In the genomic region with DNA sequence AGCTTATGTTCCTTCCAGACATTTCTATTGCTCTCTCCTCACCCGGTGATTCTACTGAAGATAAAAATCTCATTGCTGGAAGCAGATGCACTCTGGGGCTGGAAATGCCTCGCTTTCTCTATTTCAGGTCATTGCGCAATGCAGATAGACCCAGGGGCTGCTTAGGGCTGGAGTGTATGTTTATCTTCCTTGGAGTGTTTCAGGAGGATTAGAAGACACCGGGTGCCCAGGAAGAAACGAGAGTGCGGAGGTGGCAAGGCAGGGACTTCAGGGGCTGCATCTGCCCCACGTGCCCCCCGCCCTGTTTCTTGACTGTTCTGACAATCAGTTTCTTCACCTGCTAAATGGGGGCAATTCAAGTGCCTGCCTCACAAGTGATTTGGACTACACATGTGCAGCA, we compare ENCODE assay signal across 1 cellular context.
A peak's percentile ranks its signal among the peaks of the same experiment; 100 is the strongest.
TF ChIP-seq lines count a peak whose summit lies in the region.

No MANE protein-coding gene starts in this region.

TF ChIP-seq in K562, 482 proteins besides CTCF, POLR2A, EP300 and RAD21 (continued from another document and continues in another):
- TF ChIP-seq ZNF583 (CRISPR knock-in tag; IDR thresholded peaks at IDR 0.05) (peak; percentile 73; the same call in 1 of the 2 replicates), ZNF324 (CRISPR knock-in tag; IDR thresholded peaks at IDR 0.05) (no peak), ETV6 (IDR thresholded peaks at IDR 0.05; ENCODE audit: borderline replicate concordance in 1 of 2, low read depth in 2 of 2, low read length in 1 of 2) (no peak), ETV6 (CRISPR knock-in tag; IDR thresholded peaks at IDR 0.05; ENCODE audit: borderline replicate concordance) (no peak), SNAPC5 (CRISPR knock-in tag; IDR thresholded peaks at IDR 0.05) (no peak), ZNF77 (CRISPR knock-in tag; IDR thresholded peaks at IDR 0.05) (no peak), CCNT2 (IDR thresholded peaks at IDR 0.05; ENCODE audit: borderline replicate concordance, extremely low read depth, insufficient read length, low read depth, low read length) (no peak), THRAP3 (IDR thresholded peaks at IDR 0.05; ENCODE audit: borderline replicate concordance) (no peak), EP400 (IDR thresholded peaks at IDR 0.05) (peak; percentile 33; the same call in 1 of the 2 replicates), TEAD4 (IDR thresholded peaks at IDR 0.05; ENCODE audit: low read length) (peak; percentile 67; the same call in 1 of the 2 replicates), TEAD4 (CRISPR knock-in tag; IDR thresholded peaks at IDR 0.05; ENCODE audit: borderline replicate concordance) (no peak), PRDM10 (IDR thresholded peaks at IDR 0.05; ENCODE audit: partially characterized antibody) (no peak), RBM34 (IDR thresholded peaks at IDR 0.05; ENCODE audit: borderline replicate concordance, insufficient read depth, low read length) (no peak), RFX7 (CRISPR knock-in tag; IDR thresholded peaks at IDR 0.05) (no peak), PBX2 (CRISPR knock-in tag; IDR thresholded peaks at IDR 0.05; ENCODE audit: low read depth) (no peak), PBX2 (tag; conservative IDR thresholded peaks at IDR 0.05; ENCODE audit: low read depth) (no peak), ZNF274 (IDR thresholded peaks at IDR 0.05; ENCODE audit: borderline replicate concordance, low read depth, low read length) (no peak), NCOA6 (IDR thresholded peaks at IDR 0.05) (no peak), ARID1B (IDR thresholded peaks at IDR 0.05) (peak; percentile 75), YY1 (IDR thresholded peaks at IDR 0.05; ENCODE audit: borderline replicate concordance in 1 of 3, control insufficient read depth in 1 of 3, extremely low read depth in 1 of 3, insufficient read depth in 3 of 3, insufficient read length in 1 of 3, insufficient replicate concordance in 2 of 3, low read depth in 1 of 3, low read length in 2 of 3) (no peak), SNIP1 (IDR thresholded peaks at IDR 0.05; ENCODE audit: low read depth) (no peak), CC2D1A (IDR thresholded peaks at IDR 0.05) (no peak), ZNF589 (CRISPR knock-in tag; IDR thresholded peaks at IDR 0.05; ENCODE audit: low read depth) (peak; percentile 89), SMARCA4 (IDR thresholded peaks at IDR 0.05) (peak; percentile 75; the same call in 1 of the 2 replicates), RBFOX2 (IDR thresholded peaks at IDR 0.05; ENCODE audit: low read depth, low read length) (no peak), ATF1 (CRISPR knock-in tag; IDR thresholded peaks at IDR 0.05) (no peak), ATF1 (tag; IDR thresholded peaks at IDR 0.05) (no peak), SMARCE1 (IDR thresholded peaks at IDR 0.05) (peak; percentile 51; the same call in 1 of the 2 replicates), ZNF830 (CRISPR knock-in tag; IDR thresholded peaks at IDR 0.05) (no peak), HIVEP1 (CRISPR knock-in tag; IDR thresholded peaks at IDR 0.05) (peak; percentile 58; the same call in 1 of the 2 replicates), PHF20 (IDR thresholded peaks at IDR 0.05; ENCODE audit: partially characterized antibody) (no peak), ZNF133 (CRISPR knock-in tag; IDR thresholded peaks at IDR 0.05) (no peak), NCOA1 (IDR thresholded peaks at IDR 0.05; ENCODE audit: low read depth) (no peak), PHB2 (IDR thresholded peaks at IDR 0.05; ENCODE audit: low read depth) (no peak), ADNP (tag; IDR thresholded peaks at IDR 0.05) (peak; percentile 81), TEAD2 (tag; IDR thresholded peaks at IDR 0.05) (no peak), HNRNPK (IDR thresholded peaks at IDR 0.05; ENCODE audit: low read depth, low read length, poor library complexity, severe bottlenecking) (no peak), ZNF277 (CRISPR knock-in tag; IDR thresholded peaks at IDR 0.05; ENCODE audit: borderline replicate concordance) (no peak), THAP7 (CRISPR knock-in tag; IDR thresholded peaks at IDR 0.05) (no peak), TCF15 (CRISPR knock-in tag; IDR thresholded peaks at IDR 0.05) (no peak), FOXM1 (IDR thresholded peaks at IDR 0.05; ENCODE audit: low read depth) (no peak), FOXM1 (CRISPR knock-in tag; IDR thresholded peaks at IDR 0.05; ENCODE audit: low read depth) (no peak), ZNF766 (CRISPR knock-in tag; conservative IDR thresholded peaks at IDR 0.05) (peak; percentile 43; the same call in 1 of the 2 replicates), MTF1 (CRISPR knock-in tag; IDR thresholded peaks at IDR 0.05; ENCODE audit: borderline replicate concordance) (no peak), KHSRP (IDR thresholded peaks at IDR 0.05) (no peak), YBX1 (IDR thresholded peaks at IDR 0.05) (no peak), BCL6 (CRISPR knock-in tag; IDR thresholded peaks at IDR 0.05) (no peak), ZNF24 (IDR thresholded peaks at IDR 0.05) (no peak), SRSF7 (optimal IDR thresholded peaks at IDR 0.05; ENCODE audit: low read depth, low read length) (no peak), CBFA2T2 (conservative IDR thresholded peaks at IDR 0.05) (peak; percentile 33)
- TF ChIP-seq, protein P1, sequence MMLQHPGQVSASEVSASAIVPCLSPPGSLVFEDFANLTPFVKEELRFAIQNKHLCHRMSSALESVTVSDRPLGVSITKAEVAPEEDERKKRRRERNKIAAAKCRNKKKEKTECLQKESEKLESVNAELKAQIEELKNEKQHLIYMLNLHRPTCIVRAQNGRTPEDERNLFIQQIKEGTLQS (IDR thresholded peaks at IDR 0.05), result peak; percentile 73; the same call in 1 of the 2 replicates
- TF ChIP-seq, protein P1 (CRISPR knock-in tag; conservative IDR thresholded peaks at IDR 0.05), result no peak
- TF ChIP-seq, protein P2, sequence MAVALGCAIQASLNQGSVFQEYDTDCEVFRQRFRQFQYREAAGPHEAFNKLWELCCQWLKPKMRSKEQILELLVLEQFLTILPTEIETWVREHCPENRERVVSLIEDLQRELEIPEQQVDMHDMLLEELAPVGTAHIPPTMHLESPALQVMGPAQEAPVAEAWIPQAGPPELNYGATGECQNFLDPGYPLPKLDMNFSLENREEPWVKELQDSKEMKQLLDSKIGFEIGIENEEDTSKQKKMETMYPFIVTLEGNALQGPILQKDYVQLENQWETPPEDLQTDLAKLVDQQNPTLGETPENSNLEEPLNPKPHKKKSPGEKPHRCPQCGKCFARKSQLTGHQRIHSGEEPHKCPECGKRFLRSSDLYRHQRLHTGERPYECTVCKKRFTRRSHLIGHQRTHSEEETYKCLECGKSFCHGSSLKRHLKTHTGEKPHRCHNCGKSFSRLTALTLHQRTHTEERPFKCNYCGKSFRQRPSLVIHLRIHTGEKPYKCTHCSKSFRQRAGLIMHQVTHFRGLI (CRISPR knock-in tag; IDR thresholded peaks at IDR 0.05), result 0 out of 2 replicates have a peak, but pooled peaks have one; percentile 63
- TF ChIP-seq, protein P3, sequence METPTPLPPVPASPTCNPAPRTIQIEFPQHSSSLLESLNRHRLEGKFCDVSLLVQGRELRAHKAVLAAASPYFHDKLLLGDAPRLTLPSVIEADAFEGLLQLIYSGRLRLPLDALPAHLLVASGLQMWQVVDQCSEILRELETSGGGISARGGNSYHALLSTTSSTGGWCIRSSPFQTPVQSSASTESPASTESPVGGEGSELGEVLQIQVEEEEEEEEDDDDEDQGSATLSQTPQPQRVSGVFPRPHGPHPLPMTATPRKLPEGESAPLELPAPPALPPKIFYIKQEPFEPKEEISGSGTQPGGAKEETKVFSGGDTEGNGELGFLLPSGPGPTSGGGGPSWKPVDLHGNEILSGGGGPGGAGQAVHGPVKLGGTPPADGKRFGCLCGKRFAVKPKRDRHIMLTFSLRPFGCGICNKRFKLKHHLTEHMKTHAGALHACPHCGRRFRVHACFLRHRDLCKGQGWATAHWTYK (CRISPR knock-in tag; IDR thresholded peaks at IDR 0.05), result 0 out of 2 replicates have a peak, but pooled peaks have one; percentile 28
- TF ChIP-seq, protein P4, sequence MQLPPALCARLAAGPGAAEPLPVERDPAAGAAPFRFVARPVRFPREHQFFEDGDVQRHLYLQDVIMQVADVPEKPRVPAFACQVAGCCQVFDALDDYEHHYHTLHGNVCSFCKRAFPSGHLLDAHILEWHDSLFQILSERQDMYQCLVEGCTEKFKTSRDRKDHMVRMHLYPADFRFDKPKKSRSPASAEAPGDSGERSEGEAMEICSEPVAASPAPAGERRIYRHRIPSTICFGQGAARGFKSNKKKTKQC (CRISPR knock-in tag; IDR thresholded peaks at IDR 0.05), result no peak
- TF ChIP-seq, protein P5, sequence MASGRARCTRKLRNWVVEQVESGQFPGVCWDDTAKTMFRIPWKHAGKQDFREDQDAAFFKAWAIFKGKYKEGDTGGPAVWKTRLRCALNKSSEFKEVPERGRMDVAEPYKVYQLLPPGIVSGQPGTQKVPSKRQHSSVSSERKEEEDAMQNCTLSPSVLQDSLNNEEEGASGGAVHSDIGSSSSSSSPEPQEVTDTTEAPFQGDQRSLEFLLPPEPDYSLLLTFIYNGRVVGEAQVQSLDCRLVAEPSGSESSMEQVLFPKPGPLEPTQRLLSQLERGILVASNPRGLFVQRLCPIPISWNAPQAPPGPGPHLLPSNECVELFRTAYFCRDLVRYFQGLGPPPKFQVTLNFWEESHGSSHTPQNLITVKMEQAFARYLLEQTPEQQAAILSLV (tag; IDR thresholded peaks at IDR 0.05), result peak; percentile 87
